Comparison of ENCODE assay signal across 15 cellular contexts in the genomic region with DNA sequence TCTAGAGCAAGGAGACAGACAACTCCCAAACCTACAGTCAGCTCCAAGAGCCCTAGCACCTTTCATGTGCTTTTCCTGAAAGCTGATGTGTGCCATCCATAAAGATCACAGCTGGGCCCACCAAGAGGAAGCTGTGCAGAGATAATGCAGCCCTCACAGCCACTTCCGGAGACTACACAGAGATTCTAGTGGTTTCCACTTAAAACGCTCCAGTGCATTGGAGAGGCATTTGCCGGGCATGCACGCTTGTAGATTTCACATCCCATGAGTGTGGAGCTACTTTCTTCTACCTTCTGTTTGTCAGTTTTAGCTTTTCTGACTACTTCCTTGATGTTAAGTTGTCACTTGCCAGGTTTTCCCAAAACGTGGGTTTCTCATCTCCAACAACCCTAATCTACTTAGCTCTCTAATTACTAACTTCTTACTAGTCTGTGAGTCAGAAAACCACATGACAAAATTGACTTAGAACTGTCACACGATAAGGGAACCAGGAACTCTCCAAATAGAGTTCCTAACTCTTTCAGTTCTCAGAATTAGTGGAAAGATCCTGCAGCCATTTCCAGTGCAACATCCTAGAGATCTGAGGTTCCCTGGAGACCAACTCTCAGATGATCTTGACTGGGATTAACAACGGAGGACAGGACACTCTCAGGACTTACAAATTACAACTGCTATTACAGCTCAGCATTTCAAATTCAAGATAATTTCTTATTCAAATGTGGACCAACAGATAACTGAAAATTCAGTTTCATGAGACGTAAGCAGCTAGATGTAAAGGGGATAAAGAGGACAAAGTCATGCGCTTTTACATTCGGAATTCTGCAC. TPM values are rescaled to one million over a fixed set of nuclear protein-coding genes. Genes with fewer than 3 reads are reported as not detected.
DNase-seq lines count a peak whose midpoint lies in the region; ATAC-seq and FAIRE-seq lines count a peak whose summit lies in the region.
"Had no signal": no experiment of that assay in that cellular context is flagged by ENCODE, and none has a peak within 500 bp of the region (broad histone marks: within the 10 kb centered on the region; RNA-seq: fewer than 3 reads in every experiment).

No MANE protein-coding gene starts in this region.

- H3K4me3 Mint-ChIP-seq in activated T-helper 1 cell treated with anti-CD3 and anti-CD28 coated beads, Interleukin-12 subunit alpha, Interleukin-12 subunit beta, Interleukin-2, Interleukin-4 antibody, amounts not matched to agents 30 ng/mL and 10 ng/mL and 1 ng/mL, durations not matched to agents 14 hours and 24 hours and 36 hours = no peak overlapping the region
- H3K4me3 Mint-ChIP-seq: activated naive CD8-positive, alpha-beta T cell; T-cell had no signal

- H3K27ac Mint-ChIP-seq in activated T-helper 1 cell treated with anti-CD3 and anti-CD28 coated beads, Interleukin-12 subunit alpha, Interleukin-12 subunit beta, Interleukin-2, Interleukin-4 antibody, amounts not matched to agents 30 ng/mL and 10 ng/mL and 1 ng/mL, durations not matched to agents 14 hours and 24 hours and 36 hours = no peak overlapping the region
- H3K27ac Mint-ChIP-seq: activated naive CD8-positive, alpha-beta T cell; T-cell had no signal

- no peak for FAIRE-seq in RCC 7860 (lab: Jason Lieb, UNC)

- ATAC-seq in GM21423 (IDR thresholded peaks at IDR 0.05; ENCODE audit: unreplicated experiment) (no peak), GM19395 (IDR thresholded peaks at IDR 0.05; ENCODE audit: unreplicated experiment) (no peak)
- ATAC-seq: T-cell had no signal

- DNase-seq in AG08395 (ENCODE audit: low spot score) (peak; percentile 31), HCEC 1CT (peak; percentile 51), RCC 7860 (ENCODE audit: low spot score) (peak; percentile 7), kidney tubule cell (ENCODE audit: low spot score) (peak; percentile 24), HuH-7.5 (ENCODE audit: low spot score) (no peak)
- DNase-seq in activated T-helper 1 cell treated with anti-CD3 and anti-CD28 coated beads, Interleukin-12 subunit alpha, Interleukin-12 subunit beta, Interleukin-2, Interleukin-4 antibody, amounts not matched to agents 30 ng/mL and 10 ng/mL and 1 ng/mL, durations not matched to agents 14 hours and 24 hours and 36 hours (ENCODE audit: low spot score) = no peak
- DNase-seq: activated CD4-positive, alpha-beta T cell treated with anti-CD3 and anti-CD28 coated beads, Interleukin-2, amount 50 U/mL, for 4 hours; DMS79 treated with DMSO at 0.1 percent for 48 hours; midbrain; NCI-H2081; NK-92 treated with Interleukin-12 subunit alpha and Interleukin-12 subunit beta, amount 100 ng/mL, for 24 hours; T-cell had no signal

- intact Hi-C loops in activated T-helper 1 cell treated with anti-CD3 and anti-CD28 coated beads, Interleukin-12 subunit alpha, Interleukin-12 subunit beta, Interleukin-2, Interleukin-4 antibody, amounts not matched to agents 30 ng/mL and 10 ng/mL and 1 ng/mL, durations not matched to agents 14 hours and 24 hours and 36 hours (cut with micrococcal nuclease) = no loop called here

- H3K36me3 Mint-ChIP-seq in activated T-helper 1 cell treated with anti-CD3 and anti-CD28 coated beads, Interleukin-12 subunit alpha, Interleukin-12 subunit beta, Interleukin-2, Interleukin-4 antibody, amounts not matched to agents 30 ng/mL and 10 ng/mL and 1 ng/mL, durations not matched to agents 14 hours and 24 hours and 36 hours (ENCODE audit: low read depth) = no peaks in the 10 kb centered on the region
- H3K36me3 Mint-ChIP-seq: activated naive CD8-positive, alpha-beta T cell; T-cell had no signal

- H3K9me3 Mint-ChIP-seq in activated T-helper 1 cell treated with anti-CD3 and anti-CD28 coated beads, Interleukin-12 subunit alpha, Interleukin-12 subunit beta, Interleukin-2, Interleukin-4 antibody, amounts not matched to agents 30 ng/mL and 10 ng/mL and 1 ng/mL, durations not matched to agents 14 hours and 24 hours and 36 hours = no peaks in the 10 kb centered on the region
- H3K9me3 Mint-ChIP-seq: T-cell had no signal

- no peaks in the 10 kb centered on the region for H3K4me1 Mint-ChIP-seq in activated T-helper 1 cell treated with anti-CD3 and anti-CD28 coated beads, Interleukin-12 subunit alpha, Interleukin-12 subunit beta, Interleukin-2, Interleukin-4 antibody, amounts not matched to agents 30 ng/mL and 10 ng/mL and 1 ng/mL, durations not matched to agents 14 hours and 24 hours and 36 hours (ENCODE audit: low read depth)

- H3K27me3 Mint-ChIP-seq in activated T-helper 1 cell treated with anti-CD3 and anti-CD28 coated beads, Interleukin-12 subunit alpha, Interleukin-12 subunit beta, Interleukin-2, Interleukin-4 antibody, amounts not matched to agents 30 ng/mL and 10 ng/mL and 1 ng/mL, durations not matched to agents 14 hours and 24 hours and 36 hours (ENCODE audit: insufficient read depth) = no peaks in the 10 kb centered on the region

RNA-seq across cellular contexts. Expression of a gene that starts 28.6 kb away (rescaled TPM):
- 0.54 and 1.6 TPM in 2 replicates for total RNA-seq in activated T-helper 1 cell treated with anti-CD3 and anti-CD28 coated beads, Interleukin-12 subunit alpha, Interleukin-12 subunit beta, Interleukin-2, Interleukin-4 antibody, amounts not matched to agents 30 ng/mL and 10 ng/mL and 1 ng/mL, durations not matched to agents 14 hours and 24 hours and 36 hours

Comparison
In these comparisons a context has a peak if more than half of its experiments do, and no peak if none do; other contexts are left out.
1. DNase-seq: peak in AG08395 (single experiment), HCEC 1CT (single experiment), RCC 7860 (single experiment) and kidney tubule cell (single experiment); none in HuH-7.5 (single experiment) and activated T-helper 1 cell treated with anti-CD3 and anti-CD28 coated beads, Interleukin-12 subunit alpha, Interleukin-12 subunit beta, Interleukin-2, Interleukin-4 antibody, amounts not matched to agents 30 ng/mL and 10 ng/mL and 1 ng/mL, durations not matched to agents 14 hours and 24 hours and 36 hours (single experiment).